Comparison of ENCODE assay signal across 12 cellular contexts in the genomic region with DNA sequence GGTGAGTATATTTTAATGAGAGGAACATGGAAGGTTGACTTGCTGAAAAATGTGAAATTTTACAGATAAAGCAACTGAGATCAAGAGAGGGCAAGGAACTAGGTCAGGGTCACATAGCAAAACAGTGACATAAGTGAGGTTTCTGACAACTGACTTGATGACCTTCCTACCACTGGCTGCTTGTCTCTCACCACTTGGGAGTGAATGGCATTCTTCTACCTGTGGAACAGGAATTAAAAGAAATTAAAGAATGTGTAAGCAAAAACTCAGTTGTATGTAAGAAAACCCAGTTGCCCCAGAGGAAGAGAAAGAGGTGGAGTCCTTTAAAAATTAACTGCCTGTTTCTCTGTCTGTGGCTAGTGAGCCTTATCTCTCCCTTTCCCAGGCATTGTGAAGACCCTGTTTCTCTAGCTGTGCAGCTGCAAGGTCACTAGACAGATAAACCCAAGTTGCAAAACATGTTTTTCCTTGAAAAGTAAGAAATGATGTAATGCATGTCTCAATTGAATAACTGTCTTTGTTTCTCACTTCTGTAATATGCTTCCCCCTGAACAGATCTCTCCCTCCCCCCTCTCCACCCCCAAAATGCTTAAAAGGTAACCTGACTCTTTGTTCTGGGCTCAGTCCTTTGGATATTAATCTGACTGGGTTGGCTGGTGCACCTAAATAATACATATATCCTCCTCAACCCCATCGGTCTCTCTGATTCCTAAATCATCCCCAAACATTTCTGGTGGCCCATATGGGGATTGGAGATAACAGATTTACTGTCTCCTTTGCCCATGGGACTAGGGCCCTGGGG. TPM values are rescaled to one million over a fixed set of nuclear protein-coding genes. Genes with fewer than 3 reads are reported as not detected.
DNase-seq lines count a peak whose midpoint lies in the region; ATAC-seq and TF ChIP-seq lines count a peak whose summit lies in the region.
"Had no signal": no experiment of that assay in that cellular context is flagged by ENCODE, and none has a peak within 500 bp of the region (broad histone marks: within the 10 kb centered on the region; RNA-seq: fewer than 3 reads in every experiment).

No MANE protein-coding gene starts in this region.

- peaks cover 37% of the 10 kb centered on the region for H3K4me1 Mint-ChIP-seq in CD4-positive, alpha-beta T cell (ENCODE audit: low read depth)
- peaks cover 27 to 47% (median 40%) of the 10 kb centered on the region in 4 donors for H3K4me1 Mint-ChIP-seq in naive thymus-derived CD8-positive, alpha-beta T cell

- CTCF ChIA-PET in CD4-positive, alpha-beta T cell (lab: Charles Lee): no interaction called here

- TF ChIP-seq CTCF in CD4-positive, alpha-beta T cell (IDR thresholded peaks at IDR 0.05): no peak
- no peak for TF ChIP-seq CTCF in coronary artery (IDR thresholded peaks at IDR 0.05)

- peak overlapping the region; percentile 36 for H3K4me3 Mint-ChIP-seq in CD4-positive, alpha-beta T cell
- peak overlapping the region in 7 of 10 donors; percentile 37 to 92 (median 87) for H3K4me3 Mint-ChIP-seq in naive thymus-derived CD8-positive, alpha-beta T cell

- no peaks in the 10 kb centered on the region for H3K27me3 ChIP-seq in CD4-positive, alpha-beta T cell (ENCODE audit: control insufficient read depth, insufficient read depth, low read length)

- no peak for DNase-seq in CD4-positive, alpha-beta T cell
- DNase-seq in MV-4-11 (lab: John Stamatoyannopoulos, UW) (peak; percentile 93), coronary artery (ENCODE audit: low spot score) (no peak), ureter (ENCODE audit: low spot score) (no peak), NCI-H187 treated with DMSO at 0.1 percent for 48 hours (lab: John Stamatoyannopoulos, UW) (no peak)
- DNase-seq in naive thymus-derived CD8-positive, alpha-beta T cell: no peak
- no peak for DNase-seq in stimulated activated naive CD4-positive, alpha-beta T cell (lab: John Stamatoyannopoulos, UW)
- DNase-seq: NCI-H226, SHP77 treated with DMSO at 0.1 percent for 48 hours had no signal

- no peaks in the 10 kb centered on the region for H3K36me3 Mint-ChIP-seq in CD4-positive, alpha-beta T cell (ENCODE audit: low read depth)
- no peaks in the 10 kb centered on the region for H3K36me3 Mint-ChIP-seq in naive thymus-derived CD8-positive, alpha-beta T cell
- H3K36me3 Mint-ChIP-seq: brain had no signal

- no peaks in the 10 kb centered on the region for H3K9me3 Mint-ChIP-seq in CD4-positive, alpha-beta T cell
- no peaks in the 10 kb centered on the region for H3K9me3 Mint-ChIP-seq in naive thymus-derived CD8-positive, alpha-beta T cell
- H3K9me3 Mint-ChIP-seq: brain had no signal

- no peak overlapping the region for H3K27ac ChIP-seq in CD4-positive, alpha-beta T cell (ENCODE audit: low read depth, low read length)
- H3K27ac ChIP-seq in coronary artery: peak overlapping the region; percentile 70 to 77

- peak overlapping the region; percentile 69 for H3K4me3 ChIP-seq in coronary artery

- POLR2A ChIA-PET in CD4-positive, alpha-beta T cell (lab: Charles Lee): no interaction called here
- POLR2A ChIA-PET in naive thymus-derived CD8-positive, alpha-beta T cell (lab: Charles Lee): no interaction called here

- H3K9me3 ChIP-seq in CD4-positive, alpha-beta T cell (ENCODE audit: control insufficient read depth, low read length): no peaks in the 10 kb centered on the region

- H3K27ac Mint-ChIP-seq in CD4-positive, alpha-beta T cell: peak overlapping the region; percentile 87
- H3K27ac Mint-ChIP-seq in naive thymus-derived CD8-positive, alpha-beta T cell: peak overlapping the region; percentile 37 to 93 (median 89)

- intact Hi-C loops in CD4-positive, alpha-beta T cell (cut with DNase I, micrococcal nuclease): no loop called here

- ATAC-seq in CD4-positive, alpha-beta T cell (ENCODE audit: poor library complexity): no peak
- ATAC-seq in naive thymus-derived CD8-positive, alpha-beta T cell: no peak
- no peak for ATAC-seq in GM18861 (IDR thresholded peaks at IDR 0.05; ENCODE audit: unreplicated experiment)

- no peaks in the 10 kb centered on the region for H3K27me3 Mint-ChIP-seq in CD4-positive, alpha-beta T cell
- H3K27me3 Mint-ChIP-seq in naive thymus-derived CD8-positive, alpha-beta T cell: no peaks in the 10 kb centered on the region

RNA-seq across cellular contexts. Expression of a gene that starts 23.4 kb away (rescaled TPM):
- under 1 TPM; 0.17 to 0.36 TPM for total RNA-seq in CD4-positive, alpha-beta T cell
- total RNA-seq in naive thymus-derived CD8-positive, alpha-beta T cell: under 1 TPM; 0.77 to 0.99 TPM
- polyA plus RNA-seq in naive thymus-derived CD8-positive, alpha-beta T cell: under 1 TPM in 1 of 3 donors, not detected in 2; 0.23 TPM
- 1.4 TPM for total RNA-seq in ureter
- total RNA-seq: activated CD8-positive, alpha-beta memory T cell treated with anti-CD3 and anti-CD28 coated beads for 36 hours had no signal
